8 cellular contexts compared by ENCODE assay signal in genomic region chrX:24150051-24150790, GRCh38. TPM values are rescaled to one million over a fixed set of nuclear protein-coding genes. Genes with fewer than 3 reads are reported as not detected.
DNase-seq lines count a peak whose midpoint lies in the region; ATAC-seq and TF ChIP-seq lines count a peak whose summit lies in the region.

No MANE protein-coding gene starts in this region.

- peak overlapping the region; percentile 95 to 99 (median 98) for H3K27ac ChIP-seq in Peyer's patch

- TF ChIP-seq POLR2A in Peyer's patch (IDR thresholded peaks at IDR 0.05): no peak

- peak overlapping the region; percentile 97 for H3K27ac Mint-ChIP-seq in nephron progenitor cell
- peak overlapping the region; percentile 97 to 98 for H3K27ac Mint-ChIP-seq in stimulated activated naive CD8-positive, alpha-beta T cell treated with anti-CD3 and anti-CD28 coated beads, Interleukin-15, amount 100 ng/mL, for 72 hours

- TF ChIP-seq CTCF in Peyer's patch (IDR thresholded peaks at IDR 0.05) (peak in 5 of 6 experiments; percentile 35 to 74 (median 52)), fibroblast of pulmonary artery (IDR thresholded peaks at IDR 0.05; ENCODE audit: low read length, missing control alignments) (peak; percentile 1), nephron progenitor cell (IDR thresholded peaks at IDR 0.05) (peak; percentile 16)

- H3K4me3 ChIP-seq in Peyer's patch (peak overlapping the region; percentile 55 to 94 (median 72)), fibroblast of pulmonary artery (replicated peaks; ENCODE audit: low read depth, low read length) (peak overlapping the region; percentile 85)

- no peaks in the 10 kb centered on the region for H3K9me3 Mint-ChIP-seq in nephron progenitor cell
- H3K9me3 Mint-ChIP-seq in stimulated activated naive CD8-positive, alpha-beta T cell treated with anti-CD3 and anti-CD28 coated beads, Interleukin-15, amount 100 ng/mL, for 72 hours: no peaks in the 10 kb centered on the region

- peaks cover 0 to 17% (median 6%) of the 10 kb centered on the region in 4 donors for H3K4me1 ChIP-seq in Peyer's patch

- H3K4me3 Mint-ChIP-seq in nephron progenitor cell: peak overlapping the region; percentile 98
- peak overlapping the region; percentile 90 to 94 for H3K4me3 Mint-ChIP-seq in stimulated activated naive CD8-positive, alpha-beta T cell treated with anti-CD3 and anti-CD28 coated beads, Interleukin-15, amount 100 ng/mL, for 72 hours

- peaks cover 3% of the 10 kb centered on the region for H3K27me3 Mint-ChIP-seq in nephron progenitor cell (ENCODE audit: low read depth, poor library complexity)
- no peaks in the 10 kb centered on the region for H3K27me3 Mint-ChIP-seq in stimulated activated naive CD8-positive, alpha-beta T cell treated with anti-CD3 and anti-CD28 coated beads, Interleukin-15, amount 100 ng/mL, for 72 hours

- H3K36me3 Mint-ChIP-seq in nephron progenitor cell (ENCODE audit: low read depth): no peaks in the 10 kb centered on the region

- H3K27me3 ChIP-seq in Peyer's patch: no peaks in the 10 kb centered on the region

- in situ Hi-C loops in KBM-7 (cut with MboI; ENCODE audit: low pct_unique_long_range_greater_than_20kb, low sequenced_read_pairs): no loop called here

- ATAC-seq in GM21717 (IDR thresholded peaks at IDR 0.05; ENCODE audit: unreplicated experiment): peak; percentile 69
- ATAC-seq in stimulated activated naive CD8-positive, alpha-beta T cell treated with anti-CD3 and anti-CD28 coated beads, Interleukin-15, amount 100 ng/mL, for 72 hours: peak; percentile 85

- H3K9me3 ChIP-seq in Peyer's patch: no peaks in the 10 kb centered on the region

- H3K4me1 Mint-ChIP-seq in nephron progenitor cell: peaks cover 79% of the 10 kb centered on the region
- peaks cover 55% of the 10 kb centered on the region for H3K4me1 Mint-ChIP-seq in stimulated activated naive CD8-positive, alpha-beta T cell treated with anti-CD3 and anti-CD28 coated beads, Interleukin-15, amount 100 ng/mL, for 72 hours

- no peaks in the 10 kb centered on the region for H3K36me3 ChIP-seq in Peyer's patch

- DNase-seq in Daoy (ENCODE audit: low read depth): peak; percentile 86
- DNase-seq in KBM-7: peak; percentile 85
- peak; percentile 87 to 96 (median 89) for DNase-seq in Peyer's patch
- DNase-seq in activated T-helper 9 cell treated with anti-CD3 and anti-CD28 coated beads, Interleukin-2, amount 50 U/mL, for 16 hours (ENCODE audit: low read depth): peak; percentile 90
- DNase-seq in fibroblast of pulmonary artery (ENCODE audit: low read depth): peak; percentile 85
- peak; percentile 91 for DNase-seq in nephron progenitor cell
- DNase-seq in stimulated activated naive CD8-positive, alpha-beta T cell treated with anti-CD3 and anti-CD28 coated beads, Interleukin-15, amount 100 ng/mL, for 72 hours: peak; percentile 78 to 88

RNA-seq across cellular contexts. Expression of gene ZFX, which starts 0.7 kb away (rescaled TPM):
- total RNA-seq in Daoy (2014; rRNA removed; shearing (Covaris generic)): 12.3 and 17.4 TPM in 2 replicates
- 10 to 100 TPM; 20.4 to 92.4 (median 43.4) TPM for total RNA-seq in Peyer's patch

Comparison
In these comparisons a context has a peak if more than half of its experiments do, and no peak if none do; other contexts are left out.
1. Peak in every context shown above with its lines: DNase-seq, ATAC-seq, H3K4me3 ChIP-seq and H3K27ac ChIP-seq.
2. CTCF ChIP-seq: peak in every context shown above with its lines; median percentile 52 in Peyer's patch; 16 in nephron progenitor cell; 1 in fibroblast of pulmonary artery.